1 cellular context compared by ENCODE assay signal in genomic region chr15:67592245-67592644, GRCh38.
TF ChIP-seq lines count a peak whose summit lies in the region.

No MANE protein-coding gene starts in this region.

TF ChIP-seq in A549, 52 proteins besides CTCF, POLR2A, EP300 and RAD21 (continued from another document):
- TF ChIP-seq ATOH8 (CRISPR knock-in tag; IDR thresholded peaks at IDR 0.05; ENCODE audit: low read depth), result no peak
- TF ChIP-seq NFE2L2 (conservative IDR thresholded peaks at IDR 0.05; ENCODE audit: low read length), result no peak
- no peak for TF ChIP-seq ZNF302 (CRISPR knock-in tag; IDR thresholded peaks at IDR 0.05)
- TF ChIP-seq BHLHE40 (IDR thresholded peaks at IDR 0.05; ENCODE audit: low read depth, low read length), result no peak
- TF ChIP-seq, protein P1, sequence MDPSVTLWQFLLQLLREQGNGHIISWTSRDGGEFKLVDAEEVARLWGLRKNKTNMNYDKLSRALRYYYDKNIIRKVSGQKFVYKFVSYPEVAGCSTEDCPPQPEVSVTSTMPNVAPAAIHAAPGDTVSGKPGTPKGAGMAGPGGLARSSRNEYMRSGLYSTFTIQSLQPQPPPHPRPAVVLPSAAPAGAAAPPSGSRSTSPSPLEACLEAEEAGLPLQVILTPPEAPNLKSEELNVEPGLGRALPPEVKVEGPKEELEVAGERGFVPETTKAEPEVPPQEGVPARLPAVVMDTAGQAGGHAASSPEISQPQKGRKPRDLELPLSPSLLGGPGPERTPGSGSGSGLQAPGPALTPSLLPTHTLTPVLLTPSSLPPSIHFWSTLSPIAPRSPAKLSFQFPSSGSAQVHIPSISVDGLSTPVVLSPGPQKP (IDR thresholded peaks at IDR 0.05; ENCODE audit: low read depth, low read length), result no peak
- TF ChIP-seq, protein P2, sequence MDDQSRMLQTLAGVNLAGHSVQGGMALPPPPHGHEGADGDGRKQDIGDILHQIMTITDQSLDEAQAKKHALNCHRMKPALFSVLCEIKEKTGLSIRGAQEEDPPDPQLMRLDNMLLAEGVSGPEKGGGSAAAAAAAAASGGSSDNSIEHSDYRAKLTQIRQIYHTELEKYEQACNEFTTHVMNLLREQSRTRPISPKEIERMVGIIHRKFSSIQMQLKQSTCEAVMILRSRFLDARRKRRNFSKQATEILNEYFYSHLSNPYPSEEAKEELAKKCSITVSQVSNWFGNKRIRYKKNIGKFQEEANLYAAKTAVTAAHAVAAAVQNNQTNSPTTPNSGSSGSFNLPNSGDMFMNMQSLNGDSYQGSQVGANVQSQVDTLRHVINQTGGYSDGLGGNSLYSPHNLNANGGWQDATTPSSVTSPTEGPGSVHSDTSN (IDR thresholded peaks at IDR 0.05), result no peak
